Comparison of ENCODE assay signal across 12 cellular contexts in the genomic region with DNA sequence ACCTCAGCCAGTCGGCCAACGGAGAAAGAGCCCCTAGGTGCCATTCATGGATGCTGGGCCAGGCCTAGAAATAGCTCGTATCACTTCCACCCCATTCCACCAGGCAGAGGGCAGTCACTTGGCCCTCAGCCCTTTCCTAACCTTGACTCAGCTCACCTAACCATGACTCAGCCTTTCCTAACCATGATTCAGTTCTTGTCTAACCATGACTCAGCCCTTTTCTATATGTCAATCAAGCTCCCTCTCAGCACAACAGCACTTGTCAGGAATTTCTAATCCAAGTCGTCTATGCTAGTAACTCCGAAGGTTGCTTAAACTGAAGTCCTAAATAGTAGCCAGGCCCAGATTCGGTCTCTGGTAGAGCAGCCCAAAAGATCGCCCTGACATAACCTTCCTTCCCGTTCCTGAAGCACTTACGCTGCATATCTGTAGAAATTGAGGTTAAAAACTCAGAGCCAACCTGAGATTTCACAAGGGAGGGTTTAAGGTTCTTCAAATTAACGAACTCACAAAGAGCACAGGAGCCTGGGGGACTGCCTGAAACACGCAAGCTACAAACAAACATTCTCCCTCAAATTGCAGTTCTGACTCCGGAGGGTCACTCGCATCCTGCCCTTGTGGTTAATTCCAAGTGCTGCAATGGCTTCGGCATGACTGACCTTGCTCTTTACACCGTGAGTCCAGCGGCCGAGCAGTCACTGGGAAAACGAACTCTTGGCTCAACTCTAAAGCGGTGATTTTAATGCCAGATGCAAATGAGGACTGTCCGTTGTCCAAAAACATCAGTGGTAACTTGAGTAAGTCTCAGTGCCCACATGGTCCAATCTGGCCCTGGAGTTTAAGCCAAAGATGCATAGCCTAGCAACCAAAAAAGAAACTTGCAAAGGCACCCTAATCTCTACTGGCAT.
DNase-seq lines count a peak whose midpoint lies in the region; ATAC-seq and TF ChIP-seq lines count a peak whose summit lies in the region.
"Had no signal": no experiment of that assay in that cellular context is flagged by ENCODE, and none has a peak within 500 bp of the region (broad histone marks: within the 10 kb centered on the region; RNA-seq: fewer than 3 reads in every experiment).

No MANE protein-coding gene starts in this region.

- no peaks in the 10 kb centered on the region for H3K9me3 ChIP-seq in heart left ventricle
- H3K9me3 ChIP-seq in left ventricle myocardium inferior (replicated peaks) = no peaks in the 10 kb centered on the region
- H3K9me3 ChIP-seq in tibial nerve = no peaks in the 10 kb centered on the region

- no peak for TF ChIP-seq CTCF in heart left ventricle (IDR thresholded peaks at IDR 0.05)
- no peak for TF ChIP-seq CTCF in left ventricle myocardium inferior (IDR thresholded peaks at IDR 0.05; ENCODE audit: borderline replicate concordance)
- no peak for TF ChIP-seq CTCF in astrocyte of the cerebellum (IDR thresholded peaks at IDR 0.05; ENCODE audit: low read depth, low read length, missing control alignments)
- no peak for TF ChIP-seq CTCF in tibial nerve (IDR thresholded peaks at IDR 0.05)

- H3K27me3 ChIP-seq in heart left ventricle = no peaks in the 10 kb centered on the region
- H3K27me3 ChIP-seq in left ventricle myocardium inferior (ENCODE audit: low read depth) = peaks cover 5% of the 10 kb centered on the region
- H3K27me3 ChIP-seq in tibial nerve = no peaks in the 10 kb centered on the region
- H3K27me3 ChIP-seq: BLaER1 had no signal

- peak in 3 of 4 donors; percentile 66 to 86 (median 79) for ATAC-seq in heart left ventricle
- no peak for ATAC-seq in GM19455 (IDR thresholded peaks at IDR 0.05; ENCODE audit: unreplicated experiment)
- ATAC-seq in HG02884 (IDR thresholded peaks at IDR 0.05; ENCODE audit: unreplicated experiment) = no peak

- intact Hi-C loops in heart left ventricle (cut with DNase I) (no loop called here), left ventricle myocardium inferior (cut with micrococcal nuclease) (no loop called here)

- no peak for TF ChIP-seq POLR2A in heart left ventricle (IDR thresholded peaks at IDR 0.05)
- no peak for TF ChIP-seq POLR2A in tibial nerve (IDR thresholded peaks at IDR 0.05)

- 78 to 84% (median 81%) methylated on average over 20 of the region's 20 CpGs for WGBS in heart left ventricle, 4 donors
- 56 to 63% methylated on average over 20 of the region's 20 CpGs for WGBS in tibial nerve, 2 donors

- peak in 1 of 2 donors; percentile 61 for TF ChIP-seq EP300 in tibial nerve (IDR thresholded peaks at IDR 0.05)

- DNase-seq in heart left ventricle (no peak), left ventricle myocardium inferior (no peak), astrocyte of the cerebellum (ENCODE audit: low read depth) (peak; percentile 86), iris pigment epithelial cell (ENCODE audit: low read depth) (peak; percentile 41), tibial nerve (ENCODE audit: low spot score in 2 of 2) (peak; percentile 24 to 57), cortex of kidney (lab: John Stamatoyannopoulos, UW) (no peak)
- DNase-seq: activated CD4-positive, CD25-positive, alpha-beta regulatory T cell treated with anti-CD3 and anti-CD28 coated beads, Interleukin-2, amount 50 U/mL, for 72 hours; naive B cell; NCI-H2081 had no signal

- in situ Hi-C loops in astrocyte of the cerebellum (cut with HindIII; ENCODE audit: low sequenced_read_pairs) = no loop called here

- H3K4me1 ChIP-seq in heart left ventricle (peaks cover 0 to 18% (median 0%) of the 10 kb centered on the region in 12 donors), left ventricle myocardium inferior (no peaks in the 10 kb centered on the region), tibial nerve (peaks cover 0 to 32% (median 0%) of the 10 kb centered on the region in 4 donors)

- no peaks in the 10 kb centered on the region for H3K36me3 ChIP-seq in heart left ventricle
- no peaks in the 10 kb centered on the region for H3K36me3 ChIP-seq in left ventricle myocardium inferior
- no peaks in the 10 kb centered on the region for H3K36me3 ChIP-seq in tibial nerve
- H3K36me3 ChIP-seq: BLaER1 had no signal

- no peak overlapping the region for H3K27ac ChIP-seq in heart left ventricle
- no peak overlapping the region for H3K27ac ChIP-seq in left ventricle myocardium inferior (replicated peaks)
- peak overlapping the region in 1 of 4 donors; percentile 29 for H3K27ac ChIP-seq in tibial nerve
- H3K27ac ChIP-seq: BLaER1 had no signal

- H3K4me3 ChIP-seq in heart left ventricle = no peak overlapping the region
- no peak overlapping the region for H3K4me3 ChIP-seq in left ventricle myocardium inferior
- H3K4me3 ChIP-seq in astrocyte of the cerebellum (ENCODE audit: low read depth, low read length) = no peak overlapping the region
- no peak overlapping the region for H3K4me3 ChIP-seq in tibial nerve
- H3K4me3 ChIP-seq: BLaER1 had no signal

Comparison
In these comparisons a context has a peak if more than half of its experiments do, and no peak if none do; other contexts are left out.
1. ATAC-seq: peak in heart left ventricle (3 of 4); none in GM19455 (single experiment) and HG02884 (single experiment).
2. DNase-seq: peak in astrocyte of the cerebellum (single experiment), iris pigment epithelial cell (single experiment) and tibial nerve (2 of 2); none in heart left ventricle (0 of 5), left ventricle myocardium inferior (single experiment) and cortex of kidney (single experiment).